24 cellular contexts compared by ENCODE assay signal in the genomic region with DNA sequence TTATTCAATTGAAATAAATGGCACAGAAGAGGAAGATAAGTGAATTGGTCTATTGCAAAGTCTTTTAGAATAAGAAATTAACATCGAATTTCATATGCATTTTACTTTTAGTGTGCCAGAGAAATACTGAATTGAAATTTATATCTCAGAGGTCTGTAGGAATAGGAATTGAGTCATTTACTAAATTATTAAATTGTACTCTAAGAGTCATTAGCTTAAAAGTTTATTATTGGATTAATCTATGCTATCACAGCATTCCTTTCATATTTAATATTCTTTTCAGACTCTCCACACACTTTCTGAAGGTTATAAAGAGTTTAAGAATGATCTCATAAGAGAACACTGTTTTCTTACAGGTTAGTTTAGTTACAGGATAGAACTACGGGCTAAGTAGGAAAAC.
"Had no signal": no experiment of that assay in that cellular context is flagged by ENCODE, and none has a peak within 500 bp of the region (broad histone marks: within the 10 kb centered on the region; RNA-seq: fewer than 3 reads in every experiment).

No MANE protein-coding gene starts in this region.

- H3K36me3 ChIP-seq: colonic mucosa, esophagus muscularis mucosa, esophagus squamous epithelium, gastrocnemius medialis, gastroesophageal sphincter, heart left ventricle, heart right ventricle had no signal

- H3K9me3 ChIP-seq: colonic mucosa, esophagus muscularis mucosa, esophagus squamous epithelium, gastrocnemius medialis, gastroesophageal sphincter, heart left ventricle, heart right ventricle had no signal

- ATAC-seq: effector memory CD8-positive, alpha-beta T cell; esophagus mucosa; foreskin keratinocyte; gastrocnemius medialis; gastroesophageal sphincter; heart left ventricle; heart right ventricle had no signal

- H3K27me3 ChIP-seq: colonic mucosa, dorsolateral prefrontal cortex, esophagus muscularis mucosa, esophagus squamous epithelium, foreskin keratinocyte, gastrocnemius medialis, gastroesophageal sphincter, heart left ventricle, heart right ventricle had no signal

- H3K4me1 ChIP-seq: colonic mucosa, esophagus muscularis mucosa, esophagus squamous epithelium, foreskin keratinocyte, gastrocnemius medialis, gastroesophageal sphincter, heart left ventricle, heart right ventricle had no signal

- DNase-seq: colonic mucosa; cortex of kidney; dermis blood vessel endothelial cell; dorsolateral prefrontal cortex; effector CD4-positive, alpha-beta T cell; effector CD8-positive, alpha-beta T cell; effector memory CD4-positive, alpha-beta T cell; effector memory CD8-positive, alpha-beta T cell; endodermal cell; erythroblast; esophagus squamous epithelium; foreskin fibroblast; foreskin keratinocyte; foreskin melanocyte; gastrocnemius medialis; glutamatergic neuron; head of caudate nucleus; heart left ventricle; heart right ventricle had no signal

- H3K4me3 ChIP-seq: colonic mucosa, coronary artery, dorsolateral prefrontal cortex, esophagus muscularis mucosa, esophagus squamous epithelium, gastrocnemius medialis, gastroesophageal sphincter, heart left ventricle, heart right ventricle had no signal

- H3K27ac ChIP-seq: colonic mucosa, coronary artery, dorsolateral prefrontal cortex, epithelial cell of prostate, esophagus muscularis mucosa, esophagus squamous epithelium, foreskin keratinocyte, gastrocnemius medialis, gastroesophageal sphincter, heart left ventricle, heart right ventricle had no signal
